11 cellular contexts compared by ENCODE assay signal in the genomic region with DNA sequence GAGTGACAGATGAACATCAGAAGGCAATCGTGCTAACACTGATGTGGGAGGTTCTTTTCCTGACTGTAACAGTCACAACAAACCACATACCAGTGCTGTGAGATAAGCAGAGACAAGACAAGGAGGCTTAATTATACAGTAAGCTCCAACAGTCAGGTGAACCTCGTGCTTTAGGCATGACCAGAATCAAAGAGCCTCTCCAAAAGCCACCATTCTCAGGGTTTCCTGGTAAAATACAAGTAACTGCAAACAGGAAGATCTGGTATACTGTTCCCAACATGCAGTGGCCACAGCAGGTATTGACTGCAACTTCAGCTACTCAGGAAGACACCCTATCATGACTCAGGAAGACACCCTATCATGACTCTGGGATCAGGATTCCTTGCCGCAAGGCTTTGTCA. TPM values are rescaled to one million over a fixed set of nuclear protein-coding genes. Genes with fewer than 3 reads are reported as not detected.
DNase-seq lines count a peak whose midpoint lies in the region; ATAC-seq and TF ChIP-seq lines count a peak whose summit lies in the region.
"Had no signal": no experiment of that assay in that cellular context is flagged by ENCODE, and none has a peak within 500 bp of the region (broad histone marks: within the 10 kb centered on the region; RNA-seq: fewer than 3 reads in every experiment).

No MANE protein-coding gene starts in this region.

- H3K9me3 Mint-ChIP-seq in activated T-helper 17 cell treated with anti-CD3 and anti-CD28 coated beads, Interleukin-2, amount 50 U/mL, for 72 hours: no peaks in the 10 kb centered on the region

- H3K4me1 Mint-ChIP-seq in activated T-helper 17 cell treated with anti-CD3 and anti-CD28 coated beads, Interleukin-2, amount 50 U/mL, for 72 hours: no peaks in the 10 kb centered on the region

- ATAC-seq in activated T-helper 17 cell treated with anti-CD3 and anti-CD28 coated beads, Interleukin-2, amount 50 U/mL, for 72 hours (replicated peaks): peak; percentile 24
- ATAC-seq in GM18907 (IDR thresholded peaks at IDR 0.05; ENCODE audit: unreplicated experiment): no peak
- no peak for ATAC-seq in HG02623 (IDR thresholded peaks at IDR 0.05; ENCODE audit: unreplicated experiment)

- H3K4me3 ChIP-seq in suprapubic skin: no peak overlapping the region

- TF ChIP-seq EP300 in suprapubic skin (IDR thresholded peaks at IDR 0.05): no peak

- H3K4me1 ChIP-seq in suprapubic skin: peaks cover 14% of the 10 kb centered on the region

- no peak overlapping the region for H3K27ac ChIP-seq in suprapubic skin

- 60% methylated on average over 3 of the region's 3 CpGs for WGBS in suprapubic skin

- H3K4me3 Mint-ChIP-seq in activated T-helper 17 cell treated with anti-CD3 and anti-CD28 coated beads, Interleukin-2, amount 50 U/mL, for 72 hours: no peak overlapping the region

- peaks cover 9% of the 10 kb centered on the region for H3K36me3 ChIP-seq in suprapubic skin

- TF ChIP-seq CTCF in suprapubic skin (IDR thresholded peaks at IDR 0.05): no peak

- H3K9me3 ChIP-seq in suprapubic skin: no peaks in the 10 kb centered on the region

- TF ChIP-seq POLR2A in suprapubic skin (IDR thresholded peaks at IDR 0.05): no peak

- DNase-seq in EH (ENCODE audit: low read depth): peak; percentile 9
- peak; percentile 43 for DNase-seq in HK-2 (ENCODE audit: unreplicated experiment)
- peak; percentile 88 for DNase-seq in kidney tubule cell (ENCODE audit: low spot score)
- no peak for DNase-seq in putamen (ENCODE audit: low spot score)
- DNase-seq in suprapubic skin (ENCODE audit: low spot score in 2 of 2): no peak
- DNase-seq: central memory CD4-positive, alpha-beta T cell; glutamatergic neuron; NCI-H510A had no signal

- H3K36me3 Mint-ChIP-seq in activated T-helper 17 cell treated with anti-CD3 and anti-CD28 coated beads, Interleukin-2, amount 50 U/mL, for 72 hours (ENCODE audit: low read depth): no peaks in the 10 kb centered on the region

- H3K27ac Mint-ChIP-seq in activated T-helper 17 cell treated with anti-CD3 and anti-CD28 coated beads, Interleukin-2, amount 50 U/mL, for 72 hours: no peak overlapping the region

- no peaks in the 10 kb centered on the region for H3K27me3 ChIP-seq in suprapubic skin

- peaks cover 19% of the 10 kb centered on the region for H3K27me3 Mint-ChIP-seq in activated T-helper 17 cell treated with anti-CD3 and anti-CD28 coated beads, Interleukin-2, amount 50 U/mL, for 72 hours

RNA-seq across cellular contexts. Expression of gene GTF2A1, which starts 47.3 kb away (rescaled TPM):
- 10 to 100 TPM; 33.9 to 38.0 TPM for total RNA-seq in activated T-helper 17 cell treated with anti-CD3 and anti-CD28 coated beads, Interleukin-2, amount 50 U/mL, for 72 hours
- total RNA-seq in suprapubic skin: 10 to 100 TPM; 27.7 to 50.0 (median 35.6) TPM

Comparison
In these comparisons a context has a peak if more than half of its experiments do, and no peak if none do; other contexts are left out.
1. DNase-seq: peak in EH (single experiment), HK-2 (single experiment) and kidney tubule cell (single experiment); none in putamen (single experiment) and suprapubic skin (0 of 2).